In the genomic region with DNA sequence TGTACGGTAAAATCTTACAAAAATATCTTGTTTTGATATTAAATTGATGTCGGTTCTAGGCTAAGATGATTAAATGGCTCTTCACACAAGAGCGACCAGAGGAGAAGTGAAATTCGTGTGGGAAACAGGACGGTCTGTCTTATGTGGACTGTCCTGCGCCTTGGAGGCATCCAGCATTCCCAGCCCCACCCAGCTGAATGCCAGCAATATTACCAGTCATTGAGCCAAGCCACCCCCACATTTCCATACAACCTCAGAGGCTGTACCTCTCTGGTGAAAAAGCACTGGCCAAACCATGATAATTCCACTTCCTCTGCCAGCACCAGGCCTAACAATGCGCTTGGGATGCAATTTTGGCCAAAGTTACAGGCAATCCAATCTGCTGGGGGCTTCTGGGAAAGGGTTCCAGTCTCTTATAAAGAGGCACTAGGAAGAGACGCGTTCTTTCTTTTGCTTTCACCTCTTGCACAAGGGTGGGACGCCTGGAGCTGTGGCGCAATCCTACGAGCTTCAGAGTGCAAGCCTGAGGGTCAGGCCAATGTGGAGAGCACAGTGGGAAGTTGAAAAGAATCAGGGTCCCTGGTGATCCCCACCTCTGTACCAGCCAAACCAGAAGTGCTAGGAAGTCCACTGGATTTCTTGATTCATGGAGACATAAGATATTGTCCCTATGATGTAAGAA, we compare ENCODE assay signal across 20 cellular contexts.
DNase-seq lines count a peak whose midpoint lies in the region; ATAC-seq, FAIRE-seq and TF ChIP-seq lines count a peak whose summit lies in the region.
"Had no signal": no experiment of that assay in that cellular context is flagged by ENCODE, and none has a peak within 500 bp of the region (broad histone marks: within the 10 kb centered on the region; RNA-seq: fewer than 3 reads in every experiment).

No MANE protein-coding gene starts in this region.

- no peak for TF ChIP-seq RAD21 in GM12878 (IDR thresholded peaks at IDR 0.05; ENCODE audit: insufficient read depth, low read depth, low read length)

- no peak overlapping the region for H3K27ac ChIP-seq in GM12878 (ENCODE audit: control insufficient read depth, insufficient read depth)
- H3K27ac ChIP-seq in coronary artery, result no peak overlapping the region
- H3K27ac ChIP-seq: brain microvascular endothelial cell, heart left ventricle had no signal

- H2AFZ ChIP-seq in GM12878 (ENCODE audit: control insufficient read depth, low read depth, low read length), result no peak overlapping the region

- no peak overlapping the region for H3K4me2 ChIP-seq in GM12878 (ENCODE audit: control insufficient read depth, insufficient read depth)

- RAD21 ChIA-PET in GM12878 (lab: Charles Lee; ENCODE audit: unreplicated experiment), result no interaction called here

- TF ChIP-seq POLR2A in GM12878 (IDR thresholded peaks at IDR 0.05; ENCODE audit: low read depth, low read length), result no peak

- TF ChIP-seq CTCF in GM12878 (IDR thresholded peaks at IDR 0.05 in 2 of 3, conservative IDR thresholded peaks at IDR 0.05 in 1 of 3; ENCODE audit: control insufficient read depth in 2 of 3, extremely low read depth in 1 of 3, insufficient read depth in 1 of 3, low read depth in 3 of 3, low read length in 3 of 3) (no peak), omental fat pad (IDR thresholded peaks at IDR 0.05) (no peak), coronary artery (IDR thresholded peaks at IDR 0.05) (no peak)

- in situ Hi-C loops in GM12878 (cut with MboI), result loop anchor here (5.0 kb wide), 3 partner anchors 827 to 932 kb away; a partner anchor contains a TSS

- WGBS in GM12878 (ENCODE audit: insufficient coverage, insufficient replicate concordance, low lambda C conversion rate, missing lambda C conversion rate), result 42% methylated on average over 12 of the region's 12 CpGs

- no peaks in the 10 kb centered on the region for H4K20me1 ChIP-seq in GM12878 (ENCODE audit: control insufficient read depth, insufficient read depth)

- no peak for FAIRE-seq in GM12878 (lab: Jason Lieb, UNC)
- FAIRE-seq: endothelial cell of umbilical vein had no signal

- POLR2A ChIA-PET in GM12878 (lab: Charles Lee), result no interaction called here

- no peaks in the 10 kb centered on the region for H3K79me2 ChIP-seq in GM12878 (ENCODE audit: control insufficient read depth, insufficient read depth, low read length)

- no peak for ATAC-seq in GM12878
- ATAC-seq in omental fat pad (ENCODE audit: low FRiP score), result peak; percentile 80
- ATAC-seq: heart left ventricle, left ventricle myocardium superior, SK-N-SH treated with all-trans-retinoic acid at 6 μM for 48 hours had no signal

- H3K36me3 ChIP-seq in GM12878 (ENCODE audit: control insufficient read depth in 2 of 2, insufficient read depth in 2 of 2, low read length in 1 of 2), result no peaks in the 10 kb centered on the region
- H3K36me3 ChIP-seq: brain microvascular endothelial cell, HAP-1, heart left ventricle had no signal

- H3K4me1 ChIP-seq in GM12878 (ENCODE audit: control insufficient read depth, insufficient read depth, low read length), result peaks cover 8% of the 10 kb centered on the region
- H3K4me1 ChIP-seq: HAP-1 had no signal

- DNase-seq in HT-29 (ENCODE audit: low spot score) (peak; percentile 18), NOMO-1 treated with DMSO at 0.1 percent for 48 hours (lab: John Stamatoyannopoulos, UW; ENCODE audit: unreplicated experiment) (peak; percentile 49), GM12878 (ENCODE audit: low read depth, low spot score) (no peak), omental fat pad (ENCODE audit: low spot score) (peak; percentile 18), midbrain (lab: John Stamatoyannopoulos, UW) (no peak), EL (no peak), coronary artery (ENCODE audit: low spot score) (no peak), GM03348 (ENCODE audit: low spot score) (no peak)
- DNase-seq: activated CD4-positive, CD25-positive, alpha-beta regulatory T cell treated with anti-CD3 and anti-CD28 coated beads, Interleukin-2, amount 50 U/mL, for 72 hours; brain microvascular endothelial cell; heart left ventricle; Kasumi-1; left ventricle myocardium superior; NCI-H1417 treated with DMSO at 0.1 percent for 48 hours; NCI-H526; stimulated activated CD4-positive, alpha-beta T cell treated with anti-CD3 and anti-CD28 coated beads, Interleukin-12 subunit alpha, Interleukin-12 subunit beta, amount 100 ng/mL, for 4 hours; T1000 had no signal

- H3K4me3 ChIP-seq in GM12878, result no peak overlapping the region
- H3K4me3 ChIP-seq in coronary artery, result no peak overlapping the region
- H3K4me3 ChIP-seq: HAP-1, heart left ventricle had no signal

- intact Hi-C loops in GM12878 (cut with micrococcal nuclease; ENCODE audit: unreplicated experiment), result no loop called here

- BruUV-seq in GM12878 (replicated peaks; lab: Mats Ljungman, UMichigan), result no TSS peak

- SMC1A ChIA-PET in GM12878 (lab: Charles Lee; ENCODE audit: uncharacterized antibody, unreplicated experiment), result no interaction called here

- H3K27me3 ChIP-seq in GM12878 (replicated peaks in 1 of 2; ENCODE audit: control insufficient read depth in 2 of 2, insufficient read depth in 2 of 2, low read length in 1 of 2), result no peaks in the 10 kb centered on the region

- no peak for TF ChIP-seq EP300 in GM12878 (IDR thresholded peaks at IDR 0.05; ENCODE audit: borderline replicate concordance in 1 of 2, control insufficient read depth in 1 of 2, low read depth in 2 of 2, low read length in 2 of 2)

- CTCF ChIA-PET in GM12878 (lab: Yijun Ruan, JAX), result no interaction called here

- H3K9me3 ChIP-seq in GM12878 (replicated peaks; ENCODE audit: control insufficient read depth, insufficient read depth, low read length), result no peaks in the 10 kb centered on the region
- H3K9me3 ChIP-seq: HAP-1, heart left ventricle had no signal

- no peak overlapping the region for H3K9ac ChIP-seq in GM12878 (ENCODE audit: control insufficient read depth, insufficient read depth, low read length)

TF ChIP-seq in GM12878, 131 proteins besides CTCF, POLR2A, EP300 and RAD21:
- TF ChIP-seq JUND (IDR thresholded peaks at IDR 0.05; ENCODE audit: low read depth, low read length) (no peak), IKZF1 (conservative IDR thresholded peaks at IDR 0.05) (0 out of 2 replicates have a peak, but pooled peaks have one; percentile 11)

Comparison
In these comparisons a context has a peak if more than half of its experiments do, and no peak if none do; other contexts are left out.
1. DNase-seq: peak in HT-29 (single experiment), NOMO-1 treated with DMSO at 0.1 percent for 48 hours (single experiment) and omental fat pad (single experiment); none in GM12878 (single experiment), midbrain (single experiment), EL (single experiment), coronary artery (single experiment) and GM03348 (single experiment).